ENCODE assay signal across 13 cellular contexts in the genomic region with DNA sequence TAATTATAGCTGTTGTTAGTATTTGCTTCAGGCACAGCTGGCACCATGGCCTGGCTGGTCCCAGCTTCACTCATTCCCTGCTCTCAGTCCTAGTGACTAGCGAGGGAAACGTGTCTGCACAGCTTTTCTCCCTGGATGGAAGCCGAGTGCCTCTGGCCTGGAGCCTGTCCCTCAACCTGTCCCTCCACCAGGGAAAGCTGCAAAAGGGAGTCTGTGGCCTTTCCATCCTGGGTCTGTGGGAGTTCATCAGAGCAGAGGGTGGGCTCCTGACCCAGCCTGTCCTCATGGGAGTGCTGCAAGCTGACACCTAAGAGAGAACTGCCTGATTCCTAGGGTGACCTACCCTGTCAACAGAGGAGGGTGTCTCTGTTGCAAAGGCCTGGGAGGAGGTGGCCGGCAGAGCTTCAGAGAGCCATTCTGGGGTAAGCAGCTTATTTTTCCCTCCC.
DNase-seq lines count a peak whose midpoint lies in the region; ATAC-seq and TF ChIP-seq lines count a peak whose summit lies in the region.
"Had no signal": no experiment of that assay in that cellular context is flagged by ENCODE, and none has a peak within 500 bp of the region (broad histone marks: within the 10 kb centered on the region; RNA-seq: fewer than 3 reads in every experiment).

No MANE protein-coding gene starts in this region.

- no peak overlapping the region for H3K4ac ChIP-seq in neuronal stem cell (ENCODE audit: low read length)

- H3K4me3 Mint-ChIP-seq in T-helper 17 cell = no peak overlapping the region

- H3K4me2 ChIP-seq in fibroblast of lung (ENCODE audit: extremely low read depth, insufficient read depth, low read length) = no peak overlapping the region
- no peak overlapping the region for H3K4me2 ChIP-seq in neuronal stem cell (ENCODE audit: insufficient read depth, low read length, poor library complexity, severe bottlenecking)

- no peak overlapping the region for H3K23ac ChIP-seq in neuronal stem cell (ENCODE audit: low read depth, low read length, poor library complexity)

- no peak overlapping the region for H3K18ac ChIP-seq in neuronal stem cell (ENCODE audit: low read length)

- no peaks in the 10 kb centered on the region for H3K27me3 Mint-ChIP-seq in T-helper 17 cell

- H3K36me3 ChIP-seq in fibroblast of lung (ENCODE audit: control insufficient read depth, insufficient read depth, low read length) (no peaks in the 10 kb centered on the region), neuronal stem cell (replicated peaks in 1 of 2; ENCODE audit: control insufficient read depth in 2 of 2, insufficient read depth in 2 of 2, low read length in 2 of 2) (no peaks in the 10 kb centered on the region)

- no peak overlapping the region for H2BK5ac ChIP-seq in neuronal stem cell (ENCODE audit: low read length)

- H3K27ac ChIP-seq in fibroblast of lung (ENCODE audit: insufficient read depth, low read length) (no peak overlapping the region), neuronal stem cell (replicated peaks; ENCODE audit: low read length) (no peak overlapping the region)
- H3K27ac ChIP-seq: foreskin keratinocyte had no signal

- no peak overlapping the region for H4K91ac ChIP-seq in neuronal stem cell (ENCODE audit: low read depth, low read length, poor library complexity)

- H4K8ac ChIP-seq in neuronal stem cell (ENCODE audit: low read depth, low read length) = no peak overlapping the region

- H3K79me2 ChIP-seq in fibroblast of lung (ENCODE audit: control insufficient read depth, insufficient read depth, low read length) = no peaks in the 10 kb centered on the region

- peak overlapping the region; percentile 39 for H2AFZ ChIP-seq in fibroblast of lung (ENCODE audit: low read length)
- no peak overlapping the region for H2AFZ ChIP-seq in neuronal stem cell (ENCODE audit: low read length)

- H3K14ac ChIP-seq in neuronal stem cell (ENCODE audit: low read length) = no peak overlapping the region

- no peak overlapping the region for H3K27ac Mint-ChIP-seq in T-helper 17 cell

- H3K4me1 ChIP-seq in fibroblast of lung (ENCODE audit: control insufficient read depth, extremely low read depth, insufficient read depth, low read length) = no peaks in the 10 kb centered on the region
- H3K4me1 ChIP-seq in neuronal stem cell (ENCODE audit: control insufficient read depth in 2 of 2, insufficient read depth in 1 of 2, low read depth in 1 of 2, low read length in 2 of 2) = no peaks in the 10 kb centered on the region
- H3K4me1 ChIP-seq: foreskin keratinocyte had no signal

- no peak for TF ChIP-seq CTCF in fibroblast of lung (conservative IDR thresholded peaks at IDR 0.05 in 1 of 2, IDR thresholded peaks at IDR 0.05 in 1 of 2; ENCODE audit: low read depth in 1 of 2, low read length in 2 of 2)

- H3K9ac ChIP-seq in fibroblast of lung (ENCODE audit: insufficient read depth, low read length) = no peak overlapping the region
- H3K9ac ChIP-seq in neuronal stem cell (ENCODE audit: low read depth, low read length, poor library complexity) = peak overlapping the region; percentile 63

- H4K20me1 ChIP-seq in fibroblast of lung (ENCODE audit: control insufficient read depth, extremely low read depth, insufficient read depth, low read length) = no peaks in the 10 kb centered on the region

- no peaks in the 10 kb centered on the region for H3K36me3 Mint-ChIP-seq in T-helper 17 cell (ENCODE audit: low read depth)

- H2AK5ac ChIP-seq in neuronal stem cell (ENCODE audit: low read depth, low read length) = peak overlapping the region; percentile 23

- H2BK120ac ChIP-seq in neuronal stem cell (ENCODE audit: low read depth, low read length) = no peak overlapping the region

- H2BK12ac ChIP-seq in neuronal stem cell (ENCODE audit: low read length) = no peak overlapping the region

- DNase-seq in Right ventricle myocardium inferior (ENCODE audit: missing footprints) (peak; percentile 80), cardiac septum (ENCODE audit: low spot score) (no peak), fibroblast of lung (ENCODE audit: low read depth in 2 of 2) (no peak), neuronal stem cell (ENCODE audit: low spot score) (no peak), AG20443 (ENCODE audit: low spot score) (no peak), T-helper 17 cell (no peak), H4 (ENCODE audit: low spot score) (no peak)
- DNase-seq: DMS79; foreskin keratinocyte; NCI-H510A; stimulated activated CD4-positive, alpha-beta T cell treated with anti-CD3 and anti-CD28 coated beads, Interleukin-12 subunit alpha, Interleukin-12 subunit beta, amount 100 ng/mL, for 4 hours had no signal

- intact Hi-C loops in Right ventricle myocardium inferior (cut with DNase I) = loop anchor here (2.0 to 5.0 kb wide), 3 partner anchors 62 to 232 kb away; no protein-coding TSS in a partner anchor
- intact Hi-C loops in cardiac septum (cut with DNase I) = loop anchor here (5.0 kb wide), 1 partner anchor 102 kb away; no protein-coding TSS in a partner anchor

- no peak overlapping the region for H2BK15ac ChIP-seq in neuronal stem cell (ENCODE audit: low read length)

- peaks cover 3% of the 10 kb centered on the region for H3K4me1 Mint-ChIP-seq in T-helper 17 cell

- WGBS in neuronal stem cell (ENCODE audit: extremely low coverage in 2 of 2, insufficient read length in 2 of 2, insufficient replicate concordance in 1 of 2), 2 donors = no CpG with 5 or more reads among the region's 4 CpGs

- no peak overlapping the region for H3K4me3 ChIP-seq in fibroblast of lung (replicated peaks in 1 of 4; ENCODE audit: control extremely low read depth in 1 of 4, insufficient read depth in 1 of 4, low read depth in 3 of 4, low read length in 4 of 4)
- H3K4me3 ChIP-seq in neuronal stem cell (ENCODE audit: low read length in 2 of 2) = no peak overlapping the region
- H3K4me3 ChIP-seq: GM12878 had no signal

- no peaks in the 10 kb centered on the region for H3K79me1 ChIP-seq in neuronal stem cell (ENCODE audit: low read depth, low read length)

- no peaks in the 10 kb centered on the region for H3K9me3 ChIP-seq in fibroblast of lung (ENCODE audit: control insufficient read depth, insufficient read depth, low read depth, low read length)
- H3K9me3 ChIP-seq in neuronal stem cell (replicated peaks in 1 of 2; ENCODE audit: control insufficient read depth in 2 of 2, insufficient read depth in 1 of 2, low read depth in 1 of 2, low read length in 2 of 2) = peaks cover 0 to under 1% of the 10 kb centered on the region in 2 donors
- H3K9me3 ChIP-seq in T-helper 17 cell (ENCODE audit: control insufficient read depth, low read length, poor library complexity, severe bottlenecking) = no peaks in the 10 kb centered on the region

- H3K27me3 ChIP-seq in fibroblast of lung (ENCODE audit: control insufficient read depth, insufficient read depth, low read length) = no peaks in the 10 kb centered on the region
- peaks cover 0 to 11% (median 0%) of the 10 kb centered on the region in 3 experiments for H3K27me3 ChIP-seq in neuronal stem cell (ENCODE audit: control insufficient read depth in 3 of 3, insufficient read depth in 3 of 3, low read depth in 1 of 3, low read length in 3 of 3)
- H3K27me3 ChIP-seq: foreskin keratinocyte had no signal

- peak; percentile 72 for ATAC-seq in Right ventricle myocardium inferior
- ATAC-seq in GM21576 (IDR thresholded peaks at IDR 0.05; ENCODE audit: unreplicated experiment) = no peak
- no peak for ATAC-seq in T-helper 17 cell
- ATAC-seq: foreskin keratinocyte, GM12878 had no signal
